In the genomic region with DNA sequence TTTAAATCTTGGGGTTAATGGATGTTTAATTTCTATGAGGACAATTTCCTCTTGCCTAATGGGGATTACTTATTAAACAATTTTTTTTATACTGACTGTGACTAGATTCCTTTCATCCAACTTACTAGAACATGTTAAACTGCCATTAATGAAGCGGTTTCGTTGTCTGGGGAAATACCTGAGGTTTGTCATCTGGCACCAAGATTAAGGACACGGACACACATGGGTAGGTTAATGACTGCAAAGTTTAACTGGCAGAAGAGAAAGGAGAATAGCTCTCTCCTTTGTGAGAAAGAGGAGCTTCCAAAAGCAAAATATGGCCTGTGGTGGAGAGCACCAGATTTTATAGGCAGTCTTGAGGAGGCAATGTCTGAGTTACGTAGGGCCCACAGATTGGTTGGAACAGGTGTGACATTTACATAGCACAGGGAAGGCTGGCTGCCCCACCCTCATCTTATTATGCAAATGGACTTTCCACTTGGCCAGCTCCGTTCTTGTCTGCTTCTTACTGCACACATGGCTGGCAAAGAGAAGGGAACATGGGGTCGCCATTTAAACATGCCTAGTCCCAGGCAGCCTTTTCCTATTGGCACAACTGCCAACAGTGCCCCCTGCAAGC, we compare ENCODE assay signal across 24 cellular contexts.
A peak's percentile ranks its signal among the peaks of the same experiment; 100 is the strongest.
DNase-seq lines count a peak whose midpoint lies in the region; ATAC-seq and TF ChIP-seq lines count a peak whose summit lies in the region.
"Had no signal": no experiment of that assay in that cellular context is flagged by ENCODE, and none has a peak within 500 bp of the region (broad histone marks: within the 10 kb centered on the region; RNA-seq: fewer than 3 reads in every experiment).

No MANE protein-coding gene starts in this region.

- POLR2A ChIA-PET in Caco-2 (lab: Charles Lee): interaction anchor here (0.6 kb wide), 1 partner anchor 1517 kb away, joined by 3 read pairs; no protein-coding TSS in a partner anchor

- H3K27me3 ChIP-seq in Caco-2 (replicated peaks; ENCODE audit: control insufficient read depth, insufficient read depth, low read length): no peaks in the 10 kb centered on the region
- H3K27me3 ChIP-seq: MG63, SJSA1 had no signal

- H3K4me3 Mint-ChIP-seq in Caco-2 (ENCODE audit: unreplicated experiment) (no peak overlapping the region), endothelial cell (ENCODE audit: unreplicated experiment) (no peak overlapping the region), nephron progenitor cell (no peak overlapping the region)
- H3K4me3 Mint-ChIP-seq: activated CD4-positive, alpha-beta T cell treated with anti-CD3 and anti-CD28 coated beads, Interleukin-2, amount 10 ng/mL, durations not matched to agents 7 days and 5 days; activated naive CD4-positive, alpha-beta T cell treated with anti-CD3 and anti-CD28 coated beads for 36 hours; CD8-positive, alpha-beta T cell had no signal

- intact Hi-C loops in Caco-2 (cut with micrococcal nuclease; ENCODE audit: unreplicated experiment): loop anchor here (1.0 kb wide), 1 partner anchor 90 kb away; no protein-coding TSS in a partner anchor

- in situ Hi-C loops in KBM-7 (cut with MboI; ENCODE audit: low pct_unique_long_range_greater_than_20kb, low sequenced_read_pairs): no loop called here

- TF ChIP-seq CTCF in Caco-2 (IDR thresholded peaks at IDR 0.05; ENCODE audit: insufficient read depth in 1 of 2, low read depth in 1 of 2, low read length in 1 of 2, severe bottlenecking in 1 of 2, unreplicated experiment in 1 of 2) (no peak), endothelial cell (IDR thresholded peaks at IDR 0.05; ENCODE audit: unreplicated experiment) (no peak), nephron progenitor cell (IDR thresholded peaks at IDR 0.05) (no peak)

- H3K27me3 Mint-ChIP-seq in Caco-2 (ENCODE audit: insufficient read depth, unreplicated experiment): no peaks in the 10 kb centered on the region
- H3K27me3 Mint-ChIP-seq in endothelial cell (ENCODE audit: unreplicated experiment): no peaks in the 10 kb centered on the region
- H3K27me3 Mint-ChIP-seq in nephron progenitor cell (ENCODE audit: low read depth, poor library complexity): no peaks in the 10 kb centered on the region
- H3K27me3 Mint-ChIP-seq: activated CD4-positive, alpha-beta T cell treated with anti-CD3 and anti-CD28 coated beads, Interleukin-2, amount 10 ng/mL, durations not matched to agents 7 days and 5 days had no signal

- no peaks in the 10 kb centered on the region for H3K36me3 ChIP-seq in Caco-2 (ENCODE audit: control insufficient read depth, insufficient read depth, low read length)
- H3K36me3 ChIP-seq: MG63, SJSA1 had no signal

- H3K4me1 Mint-ChIP-seq in Caco-2 (ENCODE audit: low read depth, unreplicated experiment) (peaks cover 28% of the 10 kb centered on the region), endothelial cell (ENCODE audit: unreplicated experiment) (peaks cover 8% of the 10 kb centered on the region), nephron progenitor cell (peaks cover 20% of the 10 kb centered on the region)
- H3K4me1 Mint-ChIP-seq: activated CD4-positive, alpha-beta T cell treated with anti-CD3 and anti-CD28 coated beads, Interleukin-2, amount 10 ng/mL, durations not matched to agents 7 days and 5 days had no signal

- no TSS peak for BruUV-seq in Caco-2 (replicated peaks; lab: Mats Ljungman, UMichigan)

- H3K4me3 ChIP-seq in Caco-2 (ENCODE audit: low read depth, low read length): no peak overlapping the region
- H3K4me3 ChIP-seq: A549, GM23248, MG63, SJSA1 had no signal

- peaks cover 46% of the 10 kb centered on the region for H3K4me1 ChIP-seq in Caco-2
- H3K4me1 ChIP-seq: A549, SJSA1 had no signal

- H3K36me3 Mint-ChIP-seq in Caco-2 (ENCODE audit: insufficient read depth, unreplicated experiment) (peaks cover 18% of the 10 kb centered on the region), endothelial cell (ENCODE audit: low read depth, unreplicated experiment) (no peaks in the 10 kb centered on the region), nephron progenitor cell (ENCODE audit: low read depth) (no peaks in the 10 kb centered on the region)
- H3K36me3 Mint-ChIP-seq: CD8-positive, alpha-beta T cell had no signal

- peak overlapping the region; percentile 83 for H3K27ac Mint-ChIP-seq in Caco-2 (ENCODE audit: unreplicated experiment)
- peak overlapping the region; percentile 89 for H3K27ac Mint-ChIP-seq in endothelial cell (ENCODE audit: unreplicated experiment)
- H3K27ac Mint-ChIP-seq in nephron progenitor cell: peak overlapping the region; percentile 14
- H3K27ac Mint-ChIP-seq: activated CD4-positive, alpha-beta T cell treated with anti-CD3 and anti-CD28 coated beads, Interleukin-2, amount 10 ng/mL, durations not matched to agents 7 days and 5 days; activated naive CD4-positive, alpha-beta T cell treated with anti-CD3 and anti-CD28 coated beads for 36 hours; CD8-positive, alpha-beta T cell had no signal

- peak; percentile 37 to 72 for DNase-seq in Caco-2
- DNase-seq in KBM-7: peak; percentile 9
- no peak for DNase-seq in endothelial cell (ENCODE audit: low spot score)
- DNase-seq in nephron progenitor cell: no peak
- DNase-seq in AG20443 (ENCODE audit: low spot score): no peak
- DNase-seq in AG08396 (ENCODE audit: low spot score): no peak
- no peak for DNase-seq in GM19240 (ENCODE audit: insufficient read length, low spot score)
- DNase-seq: activated CD4-positive, alpha-beta T cell treated with anti-CD3 and anti-CD28 coated beads, Interleukin-2, amount 10 ng/mL, durations not matched to agents 7 days and 5 days; activated naive CD4-positive, alpha-beta T cell treated with anti-CD3 and anti-CD28 coated beads for 36 hours; activated T-cell treated with anti-CD3 and anti-CD28 coated beads for 4 hours; CD8-positive, alpha-beta T cell; dermis blood vessel endothelial cell; EL; GM23248; hypothalamus; left colon; MG63; NCI-H187; NCI-H446 treated with DMSO at 0.1 percent for 48 hours; stimulated activated naive CD4-positive, alpha-beta T cell treated with Interleukin-2 at 50 U/mL for 16 hours; T-helper 9 cell had no signal

- H3K9me3 ChIP-seq in Caco-2: peaks cover 21% of the 10 kb centered on the region
- H3K9me3 ChIP-seq: A549, MG63 had no signal

- ATAC-seq in GM18858 (IDR thresholded peaks at IDR 0.05; ENCODE audit: unreplicated experiment): no peak
- ATAC-seq: A549; CD8-positive, alpha-beta T cell; left colon had no signal

- CTCF ChIA-PET in Caco-2 (lab: Charles Lee): no interaction called here

- H3K9me3 Mint-ChIP-seq in Caco-2 (ENCODE audit: unreplicated experiment) (peaks cover 29% of the 10 kb centered on the region), endothelial cell (ENCODE audit: unreplicated experiment) (no peaks in the 10 kb centered on the region), nephron progenitor cell (peaks cover 3% of the 10 kb centered on the region)
- H3K9me3 Mint-ChIP-seq: activated CD4-positive, alpha-beta T cell treated with anti-CD3 and anti-CD28 coated beads, Interleukin-2, amount 10 ng/mL, durations not matched to agents 7 days and 5 days; activated naive CD4-positive, alpha-beta T cell treated with anti-CD3 and anti-CD28 coated beads for 36 hours; CD8-positive, alpha-beta T cell had no signal

Comparison
In these comparisons a context has a peak if more than half of its experiments do, and no peak if none do; other contexts are left out.
1. DNase-seq: peak in Caco-2 (2 of 2) and KBM-7 (single experiment); none in endothelial cell (single experiment), nephron progenitor cell (single experiment), AG20443 (single experiment), AG08396 (single experiment) and GM19240 (single experiment).
2. H3K27ac Mint-ChIP-seq: peak in every context shown above with its lines; median percentile 89 in endothelial cell; 83 in Caco-2; 14 in nephron progenitor cell.